ENCODE assay signal across 22 cellular contexts in genomic region chr2:74560591-74560990, GRCh38. TPM values are rescaled to one million over a fixed set of nuclear protein-coding genes. Genes with fewer than 3 reads are reported as not detected.
DNase-seq lines count a peak whose midpoint lies in the region; ATAC-seq lines count a peak whose summit lies in the region.
"Had no signal": no experiment of that assay in that cellular context is flagged by ENCODE, and none has a peak within 500 bp of the region (broad histone marks: within the 10 kb centered on the region; RNA-seq: fewer than 3 reads in every experiment).

No MANE protein-coding gene starts in this region.

- H3K4me1 Mint-ChIP-seq in activated CD8-positive, alpha-beta memory T cell treated with anti-CD3 and anti-CD28 coated beads, Interleukin-2, amount 10 ng/mL, durations not matched to agents 7 days and 5 days = peaks cover 29% of the 10 kb centered on the region
- peaks cover 15% of the 10 kb centered on the region for H3K4me1 Mint-ChIP-seq in activated naive CD8-positive, alpha-beta T cell treated with anti-CD3 and anti-CD28 coated beads for 36 hours

- no peak for DNase-seq in activated CD8-positive, alpha-beta memory T cell treated with anti-CD3 and anti-CD28 coated beads, Interleukin-2, amount 10 ng/mL, durations not matched to agents 7 days and 5 days
- DNase-seq in activated CD8-positive, alpha-beta memory T cell treated with anti-CD3 and anti-CD28 coated beads, Interleukin-2, amount 50 U/mL, for 4 hours = no peak
- peak; percentile 64 for DNase-seq in UCSD-AML1 (lab: John Stamatoyannopoulos, UW; ENCODE audit: unreplicated experiment)
- DNase-seq in glomerular visceral epithelial cell (ENCODE audit: extremely low spot score) = peak; percentile 75
- DNase-seq in activated naive CD8-positive, alpha-beta T cell treated with anti-CD3 and anti-CD28 coated beads for 36 hours = no peak
- no peak for DNase-seq in NCI-H2227 treated with DMSO at 0.1 percent for 48 hours (lab: John Stamatoyannopoulos, UW)
- DNase-seq: activated CD4-positive, alpha-beta T cell treated with anti-CD3 and anti-CD28 coated beads for 4 hours; activated CD8-positive, alpha-beta memory T cell treated with anti-CD3 and anti-CD28 coated beads, Interleukin-2, amount 50 U/mL, for 48 hours; activated naive CD4-positive, alpha-beta T cell treated with Interleukin-2 at 50 U/mL for 16 hours; body of pancreas; dermis blood vessel endothelial cell; HFFc6; MV-4-11; NCI-H2029 treated with DMSO at 0.1 percent for 48 hours; NCI-H524 treated with DMSO at 0.1 percent for 48 hours; posterior cingulate gyrus; SJCRH30; thyroid gland had no signal

- no peaks in the 10 kb centered on the region for H3K9me3 Mint-ChIP-seq in activated CD8-positive, alpha-beta memory T cell treated with anti-CD3 and anti-CD28 coated beads, Interleukin-2, amount 10 ng/mL, durations not matched to agents 7 days and 5 days (ENCODE audit: low read depth)
- no peaks in the 10 kb centered on the region for H3K9me3 Mint-ChIP-seq in activated naive CD8-positive, alpha-beta T cell treated with anti-CD3 and anti-CD28 coated beads for 36 hours
- H3K9me3 Mint-ChIP-seq: CD14-positive monocyte, HFFc6 had no signal

- H3K27me3 Mint-ChIP-seq in activated CD8-positive, alpha-beta memory T cell treated with anti-CD3 and anti-CD28 coated beads, Interleukin-2, amount 10 ng/mL, durations not matched to agents 7 days and 5 days = peaks cover 13% of the 10 kb centered on the region
- peaks cover 35% of the 10 kb centered on the region for H3K27me3 Mint-ChIP-seq in activated naive CD8-positive, alpha-beta T cell treated with anti-CD3 and anti-CD28 coated beads for 36 hours

- CTCF ChIA-PET in activated CD8-positive, alpha-beta memory T cell treated with anti-CD3 and anti-CD28 coated beads, Interleukin-2, amount 10 ng/mL, durations not matched to agents 7 days and 5 days (lab: Charles Lee) = interaction anchor here (1.4 kb wide), 1 partner anchor 8 kb away, joined by 3 read pairs; no protein-coding TSS in a partner anchor

- no peak overlapping the region for H3K27ac Mint-ChIP-seq in activated CD8-positive, alpha-beta memory T cell treated with anti-CD3 and anti-CD28 coated beads, Interleukin-2, amount 10 ng/mL, durations not matched to agents 7 days and 5 days
- H3K27ac Mint-ChIP-seq in activated naive CD8-positive, alpha-beta T cell treated with anti-CD3 and anti-CD28 coated beads for 36 hours = no peak overlapping the region
- H3K27ac Mint-ChIP-seq: HFFc6 had no signal

- peak; percentile 24 for ATAC-seq in activated CD8-positive, alpha-beta memory T cell treated with anti-CD3 and anti-CD28 coated beads, Interleukin-2, amount 10 ng/mL, durations not matched to agents 7 days and 5 days
- ATAC-seq in GM18861 (IDR thresholded peaks at IDR 0.05; ENCODE audit: unreplicated experiment) (no peak), HG03354 (IDR thresholded peaks at IDR 0.05; ENCODE audit: poor library complexity, severe bottlenecking, unreplicated experiment) (no peak)
- ATAC-seq: body of pancreas had no signal

- H3K4me3 Mint-ChIP-seq in activated CD8-positive, alpha-beta memory T cell treated with anti-CD3 and anti-CD28 coated beads, Interleukin-2, amount 10 ng/mL, durations not matched to agents 7 days and 5 days = no peak overlapping the region
- H3K4me3 Mint-ChIP-seq in activated naive CD8-positive, alpha-beta T cell treated with anti-CD3 and anti-CD28 coated beads for 36 hours = no peak overlapping the region
- H3K4me3 Mint-ChIP-seq: CD14-positive monocyte, HFFc6 had no signal

- H3K36me3 Mint-ChIP-seq in activated CD8-positive, alpha-beta memory T cell treated with anti-CD3 and anti-CD28 coated beads, Interleukin-2, amount 10 ng/mL, durations not matched to agents 7 days and 5 days = peaks cover 11% of the 10 kb centered on the region
- H3K36me3 Mint-ChIP-seq in activated naive CD8-positive, alpha-beta T cell treated with anti-CD3 and anti-CD28 coated beads for 36 hours = peaks cover 4% of the 10 kb centered on the region

RNA-seq across cellular contexts. Expression of gene DOK1, which starts 6.1 kb away (rescaled TPM):
- total RNA-seq in activated CD8-positive, alpha-beta memory T cell treated with anti-CD3 and anti-CD28 coated beads, Interleukin-2, amount 10 ng/mL, durations not matched to agents 7 days and 5 days = 10 to 100 TPM; 47.1 to 52.1 TPM
- 10 to 100 TPM; 19.6 to 23.5 TPM for total RNA-seq in activated naive CD8-positive, alpha-beta T cell treated with anti-CD3 and anti-CD28 coated beads for 36 hours

RNA-seq across cellular contexts. Expression of gene LOXL3, which starts 6.8 kb away (rescaled TPM):
- total RNA-seq in activated CD8-positive, alpha-beta memory T cell treated with anti-CD3 and anti-CD28 coated beads, Interleukin-2, amount 10 ng/mL, durations not matched to agents 7 days and 5 days = 1 to 10 TPM in 1 of 2 experiments, under 1 TPM in 1; 0.76 to 1.8 TPM
- 1 to 10 TPM; 1.9 to 2.7 TPM for total RNA-seq in activated naive CD8-positive, alpha-beta T cell treated with anti-CD3 and anti-CD28 coated beads for 36 hours

RNA-seq across cellular contexts. Expression of gene HTRA2, which starts 30.9 kb away (rescaled TPM):
- 10 to 100 TPM; 52.2 to 87.2 TPM for total RNA-seq in activated CD8-positive, alpha-beta memory T cell treated with anti-CD3 and anti-CD28 coated beads, Interleukin-2, amount 10 ng/mL, durations not matched to agents 7 days and 5 days
- total RNA-seq in activated naive CD8-positive, alpha-beta T cell treated with anti-CD3 and anti-CD28 coated beads for 36 hours = 10 to 100 TPM; 56.8 to 59.3 TPM

RNA-seq across cellular contexts. Expression of gene AUP1, which starts 31.1 kb away (rescaled TPM):
- 100 to 1,000 TPM; 140 to 158 TPM for total RNA-seq in activated CD8-positive, alpha-beta memory T cell treated with anti-CD3 and anti-CD28 coated beads, Interleukin-2, amount 10 ng/mL, durations not matched to agents 7 days and 5 days
- total RNA-seq in activated naive CD8-positive, alpha-beta T cell treated with anti-CD3 and anti-CD28 coated beads for 36 hours = 100 to 1,000 TPM; 138 to 140 TPM

RNA-seq across cellular contexts. Expression of gene DQX1, which starts 34.6 kb away (rescaled TPM):
- under 1 TPM; 0.38 to 0.94 TPM for total RNA-seq in activated CD8-positive, alpha-beta memory T cell treated with anti-CD3 and anti-CD28 coated beads, Interleukin-2, amount 10 ng/mL, durations not matched to agents 7 days and 5 days
- total RNA-seq in activated naive CD8-positive, alpha-beta T cell treated with anti-CD3 and anti-CD28 coated beads for 36 hours = under 1 TPM; 0.16 to 0.27 TPM
- total RNA-seq: dermis blood vessel endothelial cell, myocyte, thyroid gland had no signal

Comparison
In these comparisons a context has a peak if more than half of its experiments do, and no peak if none do; other contexts are left out.
1. DNase-seq: peak in UCSD-AML1 (single experiment) and glomerular visceral epithelial cell (single experiment); none in activated CD8-positive, alpha-beta memory T cell treated with anti-CD3 and anti-CD28 coated beads, Interleukin-2, amount 10 ng/mL, durations not matched to agents 7 days and 5 days (single experiment), activated CD8-positive, alpha-beta memory T cell treated with anti-CD3 and anti-CD28 coated beads, Interleukin-2, amount 50 U/mL, for 4 hours (single experiment), activated naive CD8-positive, alpha-beta T cell treated with anti-CD3 and anti-CD28 coated beads for 36 hours (single experiment) and NCI-H2227 treated with DMSO at 0.1 percent for 48 hours (single experiment).